38 cellular contexts compared by ENCODE assay signal in the genomic region with DNA sequence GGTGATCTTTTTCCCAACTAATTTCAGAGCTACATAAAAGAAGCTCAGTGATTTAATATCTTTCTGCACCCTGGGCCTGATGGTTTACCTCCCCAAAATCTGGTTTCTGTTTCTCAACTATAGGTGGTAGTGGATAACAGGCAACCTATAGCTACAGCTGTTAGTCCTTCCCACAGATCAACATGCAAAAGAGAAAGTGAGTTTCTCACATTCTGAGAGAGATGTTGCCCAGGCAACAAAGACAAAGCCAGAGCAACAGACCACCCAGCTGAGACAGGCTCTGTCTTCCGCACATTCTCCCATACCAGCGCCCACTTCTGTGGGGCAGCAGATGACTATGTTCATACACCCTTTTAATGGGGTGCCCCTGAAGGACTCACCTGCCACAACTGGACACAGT. TPM values are rescaled to one million over a fixed set of nuclear protein-coding genes. Genes with fewer than 3 reads are reported as not detected.
DNase-seq lines count a peak whose midpoint lies in the region; ATAC-seq, FAIRE-seq and TF ChIP-seq lines count a peak whose summit lies in the region.
"Had no signal": no experiment of that assay in that cellular context is flagged by ENCODE, and none has a peak within 500 bp of the region (broad histone marks: within the 10 kb centered on the region; RNA-seq: fewer than 3 reads in every experiment).

No MANE protein-coding gene starts in this region.

- H3K36me3 Mint-ChIP-seq in GM23338 (ENCODE audit: low read depth) = no peaks in the 10 kb centered on the region
- H3K36me3 Mint-ChIP-seq in astrocyte (ENCODE audit: low read depth, unreplicated experiment) = no peaks in the 10 kb centered on the region
- H3K36me3 Mint-ChIP-seq: CD8-positive, alpha-beta T cell had no signal

- H3K4me1 Mint-ChIP-seq in GM23338 (peaks cover 34% of the 10 kb centered on the region), astrocyte (ENCODE audit: low read depth, unreplicated experiment) (peaks cover 7% of the 10 kb centered on the region)
- H3K4me1 Mint-ChIP-seq: B cell had no signal

- H3K27ac Mint-ChIP-seq in GM23338 = 0 out of 2 replicates have a peak overlapping the region, but pooled peaks have one; percentile 68
- peak overlapping the region; percentile 44 for H3K27ac Mint-ChIP-seq in astrocyte (ENCODE audit: unreplicated experiment)
- H3K27ac Mint-ChIP-seq: activated T-helper 17 cell treated with anti-CD3 and anti-CD28 coated beads, Interleukin-2, amount 50 U/mL, for 72 hours; B cell; CD8-positive, alpha-beta T cell had no signal

- H4K20me1 ChIP-seq in GM23338 (replicated peaks; ENCODE audit: insufficient read depth) = no peaks in the 10 kb centered on the region
- no peaks in the 10 kb centered on the region for H4K20me1 ChIP-seq in astrocyte (ENCODE audit: insufficient read depth, low read length)
- no peaks in the 10 kb centered on the region for H4K20me1 ChIP-seq in neural cell (ENCODE audit: insufficient read depth)

- H3K4me3 ChIP-seq in GM23338 = no peak overlapping the region
- no peak overlapping the region for H3K4me3 ChIP-seq in astrocyte (ENCODE audit: insufficient read depth, low read depth, low read length)
- no peak overlapping the region for H3K4me3 ChIP-seq in iPS DF 6.9 (ENCODE audit: low read length)
- H3K4me3 ChIP-seq in neural cell (ENCODE audit: low read length) = no peak overlapping the region
- no peak overlapping the region for H3K4me3 ChIP-seq in spleen
- H3K4me3 ChIP-seq in ascending aorta = no peak overlapping the region
- H3K4me3 ChIP-seq: HAP-1, hepatocyte, lower lobe of right lung, mucosa of descending colon, prostate gland, testis, vagina had no signal

- peak overlapping the region; percentile 17; the same call in 1 of the 2 replicates for H3K27ac ChIP-seq in GM23338 (ENCODE audit: low read depth)
- H3K27ac ChIP-seq in astrocyte (ENCODE audit: low read depth, low read length) = no peak overlapping the region
- H3K27ac ChIP-seq in iPS DF 6.9 (ENCODE audit: low read length) = no peak overlapping the region
- peak overlapping the region; percentile 11 for H3K27ac ChIP-seq in neural cell (ENCODE audit: low read length)
- H3K27ac ChIP-seq in spleen = no peak overlapping the region
- H3K27ac ChIP-seq in ascending aorta = no peak overlapping the region
- H3K27ac ChIP-seq: hepatocyte, lower lobe of right lung, neutrophil, prostate gland, RWPE1, testis, vagina had no signal

- ATAC-seq in GM23338 (peak; percentile 97), GM21367 (IDR thresholded peaks at IDR 0.05; ENCODE audit: unreplicated experiment) (no peak)
- ATAC-seq: activated CD4-positive, CD25-positive, alpha-beta regulatory T cell treated with anti-CD3 and anti-CD28 coated beads, Interleukin-2, amount 50 U/mL, for 24 hours; activated T-helper 17 cell treated with anti-CD3 and anti-CD28 coated beads, Interleukin-2, amount 50 U/mL, for 72 hours; CD8-positive, alpha-beta T cell; lower lobe of right lung; mucosa of descending colon had no signal

- H3K9me3 Mint-ChIP-seq in GM23338 = no peaks in the 10 kb centered on the region
- no peaks in the 10 kb centered on the region for H3K9me3 Mint-ChIP-seq in astrocyte (ENCODE audit: unreplicated experiment)
- H3K9me3 Mint-ChIP-seq: activated T-helper 17 cell treated with anti-CD3 and anti-CD28 coated beads, Interleukin-2, amount 50 U/mL, for 72 hours; CD8-positive, alpha-beta T cell had no signal

- intact Hi-C loops in spleen (cut with DNase I; ENCODE audit: low total_unique reads) = no loop called here
- intact Hi-C loops in ascending aorta (cut with DNase I) = no loop called here

- H3K27me3 ChIP-seq in GM23338 (ENCODE audit: insufficient read depth) (no peaks in the 10 kb centered on the region), astrocyte (ENCODE audit: insufficient read depth, low read length) (no peaks in the 10 kb centered on the region), iPS DF 6.9 (ENCODE audit: control insufficient read depth, insufficient read depth, low read length) (no peaks in the 10 kb centered on the region), neural cell (ENCODE audit: insufficient read depth, low read depth, low read length) (no peaks in the 10 kb centered on the region), spleen (replicated peaks in 1 of 7) (no peaks in the 10 kb centered on the region), ascending aorta (no peaks in the 10 kb centered on the region)
- H3K27me3 ChIP-seq: hepatocyte, neutrophil, testis, vagina had no signal

- H3K4me2 ChIP-seq in GM23338 (peak overlapping the region; percentile 30; the same call in 1 of the 2 replicates), astrocyte (ENCODE audit: low read length) (no peak overlapping the region), neural cell (ENCODE audit: low read length) (no peak overlapping the region)
- H3K4me2 ChIP-seq: hepatocyte had no signal

- 0 out of 2 replicates have a peak, but pooled peaks cover 4% of the 10 kb centered on the region for H3K9me2 ChIP-seq in GM23338 (ENCODE audit: insufficient read depth)
- H3K9me2 ChIP-seq in neural cell (ENCODE audit: insufficient read depth, low read length) = no peaks in the 10 kb centered on the region

- no peak for TF ChIP-seq POLR2A in spleen (IDR thresholded peaks at IDR 0.05)

- FAIRE-seq in astrocyte (lab: Jason Lieb, UNC) = no peak
- FAIRE-seq: endometrium, frontal cortex, GM12892, kidney had no signal

- H3K9ac ChIP-seq in astrocyte (ENCODE audit: low read length) (no peak overlapping the region), neural cell (ENCODE audit: low read length) (no peak overlapping the region)

- peak; percentile 93 for DNase-seq in GM23338 (ENCODE audit: low spot score)
- no peak for DNase-seq in astrocyte (ENCODE audit: low read depth)
- peak; percentile 31 for DNase-seq in iPS DF 6.9 (ENCODE audit: low read depth, low spot score)
- no peak for DNase-seq in spleen
- DNase-seq in ascending aorta (ENCODE audit: low spot score in 2 of 2) = no peak
- no peak for DNase-seq in NCI-H524 (lab: John Stamatoyannopoulos, UW)
- DNase-seq: activated CD4-positive, alpha-beta T cell treated with anti-CD3 and anti-CD28 coated beads, Interleukin-2, amount 50 U/mL, for 48 hours; activated CD8-positive, alpha-beta memory T cell treated with anti-CD3 and anti-CD28 coated beads, Interleukin-2, amount 50 U/mL, for 48 hours; activated naive CD4-positive, alpha-beta T cell treated with anti-CD3 and anti-CD28 coated beads, Interleukin-2, amount 50 U/mL, for 16 hours; amniotic stem cell; CD8-positive, alpha-beta T cell; cortex of kidney; DMS 273 treated with DMSO at 0.1 percent for 48 hours; kidney; lower lobe of right lung; mucosa of descending colon; NCI-H1105; NCI-H1930; NCI-H345; NCI-H748 treated with DMSO at 0.1 percent for 48 hours; stimulated activated CD4-positive, alpha-beta T cell treated with anti-CD3 and anti-CD28 coated beads, Interleukin-15, amount 100 ng/mL, for 24 hours; stimulated activated naive CD4-positive, alpha-beta T cell; testis had no signal

- H2AFZ ChIP-seq in GM23338 = no peak overlapping the region
- H2AFZ ChIP-seq in astrocyte (ENCODE audit: low read depth, low read length) = no peak overlapping the region
- H2AFZ ChIP-seq in neural cell (ENCODE audit: low read depth, low read length) = no peak overlapping the region
- H2AFZ ChIP-seq: hepatocyte had no signal

- H3K9me3 ChIP-seq in astrocyte (ENCODE audit: insufficient read depth, low read depth, low read length) (no peaks in the 10 kb centered on the region), iPS DF 6.9 (ENCODE audit: control insufficient read depth, insufficient read depth, low read length) (no peaks in the 10 kb centered on the region), neural cell (ENCODE audit: low read length) (no peaks in the 10 kb centered on the region), spleen (no peaks in the 10 kb centered on the region), ascending aorta (no peaks in the 10 kb centered on the region)
- H3K9me3 ChIP-seq: HAP-1, lower lobe of right lung, mucosa of descending colon, neutrophil, prostate gland, testis, vagina had no signal

- no peaks in the 10 kb centered on the region for H3F3A ChIP-seq in GM23338 (replicated peaks; ENCODE audit: low read depth)
- no peaks in the 10 kb centered on the region for H3F3A ChIP-seq in neural cell (ENCODE audit: insufficient read depth, low read length, poor library complexity, severe bottlenecking)

- H3K27me3 Mint-ChIP-seq in GM23338 (ENCODE audit: insufficient read depth, low read depth, poor library complexity) (no peaks in the 10 kb centered on the region), astrocyte (ENCODE audit: low read depth, unreplicated experiment) (no peaks in the 10 kb centered on the region)
- H3K27me3 Mint-ChIP-seq: activated T-helper 17 cell treated with anti-CD3 and anti-CD28 coated beads, Interleukin-2, amount 50 U/mL, for 72 hours had no signal

- no peak for TF ChIP-seq CTCF in GM23338 (conservative IDR thresholded peaks at IDR 0.05; ENCODE audit: low read depth in 2 of 2)
- TF ChIP-seq CTCF in astrocyte (IDR thresholded peaks at IDR 0.05; ENCODE audit: insufficient read depth, low read depth, low read length) = no peak
- no peak for TF ChIP-seq CTCF in neural cell (IDR thresholded peaks at IDR 0.05; ENCODE audit: poor library complexity, severe bottlenecking)
- no peak for TF ChIP-seq CTCF in spleen (IDR thresholded peaks at IDR 0.05 in 8 of 11, conservative IDR thresholded peaks at IDR 0.05 in 3 of 11)
- TF ChIP-seq CTCF in ascending aorta (IDR thresholded peaks at IDR 0.05) = no peak

- peak; percentile 16 for TF ChIP-seq RAD21 in neural cell (conservative IDR thresholded peaks at IDR 0.05)

- TF ChIP-seq EP300 in neural cell (conservative IDR thresholded peaks at IDR 0.05; ENCODE audit: poor library complexity, severe bottlenecking) = no peak

- H3K4me1 ChIP-seq in GM23338 (ENCODE audit: insufficient read depth) = peaks cover 23% of the 10 kb centered on the region
- no peaks in the 10 kb centered on the region for H3K4me1 ChIP-seq in astrocyte (ENCODE audit: insufficient read depth, low read length)
- H3K4me1 ChIP-seq in iPS DF 6.9 (ENCODE audit: control insufficient read depth, insufficient read depth, low read length) = no peaks in the 10 kb centered on the region
- no peaks in the 10 kb centered on the region for H3K4me1 ChIP-seq in spleen
- H3K4me1 ChIP-seq in ascending aorta = no peaks in the 10 kb centered on the region
- H3K4me1 ChIP-seq: HAP-1, lower lobe of right lung, prostate gland, testis, vagina had no signal

- H3K4me3 Mint-ChIP-seq in GM23338 (no peak overlapping the region), astrocyte (ENCODE audit: unreplicated experiment) (no peak overlapping the region)
- H3K4me3 Mint-ChIP-seq: activated T-helper 17 cell treated with anti-CD3 and anti-CD28 coated beads, Interleukin-2, amount 50 U/mL, for 72 hours; B cell; CD8-positive, alpha-beta T cell had no signal

- H3K79me2 ChIP-seq in GM23338 (replicated peaks; ENCODE audit: insufficient read depth) (no peaks in the 10 kb centered on the region), astrocyte (ENCODE audit: insufficient read depth, low read length) (no peaks in the 10 kb centered on the region), neural cell (replicated peaks; ENCODE audit: insufficient read depth, low read length) (no peaks in the 10 kb centered on the region)
- H3K79me2 ChIP-seq: hepatocyte had no signal

- H3K36me3 ChIP-seq in GM23338 (ENCODE audit: insufficient read depth) = no peaks in the 10 kb centered on the region
- no peaks in the 10 kb centered on the region for H3K36me3 ChIP-seq in astrocyte (ENCODE audit: insufficient read depth, low read length)
- no peaks in the 10 kb centered on the region for H3K36me3 ChIP-seq in iPS DF 6.9 (ENCODE audit: control insufficient read depth, insufficient read depth, low read length)
- H3K36me3 ChIP-seq in neural cell (ENCODE audit: insufficient read depth, low read length) = no peaks in the 10 kb centered on the region
- H3K36me3 ChIP-seq in spleen = no peaks in the 10 kb centered on the region
- no peaks in the 10 kb centered on the region for H3K36me3 ChIP-seq in ascending aorta
- H3K36me3 ChIP-seq: HAP-1, lower lobe of right lung, neutrophil, prostate gland, vagina had no signal

- WGBS in iPS DF 6.9 (ENCODE audit: insufficient coverage, insufficient read length) = no CpG with 5 or more reads among the region's 2 CpGs
- WGBS in spleen, 5 donors = 73 to 89% (median 83%) methylated on average over 2 of the region's 2 CpGs

RNA-seq across cellular contexts. Expression of gene PPP2R2B, which starts 40.7 kb away (rescaled TPM):
- total RNA-seq in GM23338 (2014; rRNA removed; shearing (Covaris generic)) = 21.3 and 23.1 TPM in 2 replicates
- polyA plus RNA-seq in GM23338 (2016; fragmentation: Nextera tagmentation; extraction: Ambion mirVana) (28.4 and 33.9 TPM in 2 replicates), neural cell (246 and 250 TPM in 2 replicates), spleen (under 1 TPM; 0.17 to 0.86 (median 0.28) TPM)
- total RNA-seq in astrocyte (2.4 and 5.2 TPM in 2 replicates), spleen (1 to 10 TPM; 3.2 to 9.3 (median 6.0) TPM), ascending aorta (10.0 TPM)
- polyA minus RNA-seq in neural cell = 309 and 339 TPM in 2 replicates
- total RNA-seq: A673, B cell had no signal

Comparison
In these comparisons a context has a peak if more than half of its experiments do, and no peak if none do; other contexts are left out.
1. DNase-seq: peak in GM23338 (single experiment) and iPS DF 6.9 (single experiment); none in astrocyte (single experiment), spleen (single experiment), ascending aorta (0 of 2) and NCI-H524 (0 of 2).
2. H3K27ac ChIP-seq: peak in GM23338 (single experiment) and neural cell (single experiment); none in astrocyte (single experiment), iPS DF 6.9 (single experiment), spleen (0 of 8) and ascending aorta (0 of 2).